In the genomic region with DNA sequence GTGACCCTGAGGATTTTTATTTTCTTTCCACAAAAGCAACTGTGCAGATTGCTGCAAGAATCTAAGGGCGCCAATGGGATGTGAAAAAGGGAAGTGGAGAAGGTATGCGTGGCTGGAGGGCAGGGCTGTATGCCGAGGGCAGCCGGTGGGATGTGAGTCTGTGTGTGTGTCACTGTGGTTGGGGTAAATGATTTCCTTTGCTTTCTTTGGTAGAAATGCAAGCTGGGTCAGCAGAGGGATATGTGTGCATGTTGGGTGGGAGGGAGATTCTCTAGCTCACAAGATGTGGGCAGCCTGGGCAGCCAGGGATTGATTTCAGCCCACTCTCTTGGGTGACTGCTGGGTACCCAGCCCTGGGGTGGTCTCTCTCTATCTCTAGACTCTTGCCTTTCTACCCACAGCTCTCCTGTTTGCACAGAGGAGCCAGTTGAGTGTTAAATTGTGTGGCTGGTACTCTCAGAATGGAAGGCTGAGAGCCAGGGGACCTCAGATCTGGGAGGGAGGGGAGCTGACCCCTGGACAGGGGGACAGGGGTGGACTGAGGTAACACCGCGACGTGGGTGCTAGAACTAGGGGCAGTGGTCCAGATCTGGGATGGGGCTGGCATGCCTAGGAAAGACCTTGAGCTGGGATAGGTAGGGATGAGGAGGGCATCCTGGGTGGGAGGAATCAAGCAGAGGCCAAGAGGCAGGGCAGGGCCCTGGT, we compare ENCODE assay signal across 9 cellular contexts. TPM values are rescaled to one million over a fixed set of nuclear protein-coding genes. Genes with fewer than 3 reads are reported as not detected.
DNase-seq lines count a peak whose midpoint lies in the region; ATAC-seq, FAIRE-seq and TF ChIP-seq lines count a peak whose summit lies in the region.
"Had no signal": no experiment of that assay in that cellular context is flagged by ENCODE, and none has a peak within 500 bp of the region (broad histone marks: within the 10 kb centered on the region; RNA-seq: fewer than 3 reads in every experiment).

No MANE protein-coding gene starts in this region.

- H3K9ac ChIP-seq in keratinocyte (ENCODE audit: control insufficient read depth, extremely low read depth, insufficient read depth, low read length) = no peak overlapping the region

- DNase-seq in EH (ENCODE audit: low read depth) = peak; percentile 79
- DNase-seq in RWPE1 (ENCODE audit: low spot score) = no peak
- DNase-seq in keratinocyte (ENCODE audit: low read depth, low spot score) = no peak
- DNase-seq in NCI-H1694 treated with DMSO at 0.1 percent for 48 hours (lab: John Stamatoyannopoulos, UW) = no peak
- DNase-seq in activated CD4-positive, CD25-positive, alpha-beta regulatory T cell treated with anti-CD3 and anti-CD28 coated beads, Interleukin-2, amount 50 U/mL, for 72 hours = no peak
- no peak for DNase-seq in effector CD8-positive, alpha-beta T cell (lab: John Stamatoyannopoulos, UW)
- DNase-seq in HEK293T (ENCODE audit: extremely low spot score) = no peak

- H3K27ac ChIP-seq in RWPE1 (peak overlapping the region; percentile 2; the same call in 1 of the 2 replicates), keratinocyte (ENCODE audit: control insufficient read depth, insufficient read depth, low read length) (no peak overlapping the region)

- no peak for FAIRE-seq in keratinocyte (lab: Jason Lieb, UNC)
- FAIRE-seq: G401.6 had no signal

- TF ChIP-seq CTCF in RWPE1 (conservative IDR thresholded peaks at IDR 0.05; ENCODE audit: low read depth) (no peak), keratinocyte (optimal IDR thresholded peaks at IDR 0.05 in 1 of 3, IDR thresholded peaks at IDR 0.05 in 1 of 3, conservative IDR thresholded peaks at IDR 0.05 in 1 of 3; ENCODE audit: extremely low read depth in 1 of 3, insufficient read depth in 2 of 3, low read length in 3 of 3) (no peak)

- peaks cover 4% of the 10 kb centered on the region for H3K79me2 ChIP-seq in keratinocyte (ENCODE audit: control insufficient read depth, insufficient read depth, low read length)

- no peak overlapping the region for H3K4me3 ChIP-seq in keratinocyte (ENCODE audit: control insufficient read depth in 2 of 3, extremely low read depth in 1 of 3, insufficient read depth in 2 of 3, low read depth in 1 of 3, low read length in 3 of 3)

- POLR2A ChIA-PET in RWPE1 (lab: Yijun Ruan, JAX; ENCODE audit: low non-redundant PET) = no interaction called here
- POLR2A ChIA-PET in HEK293T (lab: Yijun Ruan, JAX) = no interaction called here

- H3K4me1 ChIP-seq in keratinocyte (ENCODE audit: control insufficient read depth, extremely low read depth, insufficient read depth, low read length) = peaks cover 50% of the 10 kb centered on the region

- no peaks in the 10 kb centered on the region for H3K27me3 ChIP-seq in keratinocyte (ENCODE audit: control insufficient read depth, extremely low read depth, insufficient read depth, low read length)

- ATAC-seq in HG02981 (IDR thresholded peaks at IDR 0.05; ENCODE audit: unreplicated experiment) = peak; percentile 54

- no peaks in the 10 kb centered on the region for H4K20me1 ChIP-seq in keratinocyte (ENCODE audit: control insufficient read depth, extremely low read depth, insufficient read depth, low read length)

- no peaks in the 10 kb centered on the region for H3K36me3 ChIP-seq in keratinocyte (ENCODE audit: control insufficient read depth in 2 of 2, extremely low read depth in 1 of 2, insufficient read depth in 2 of 2, low read length in 2 of 2)

- no peak overlapping the region for H2AFZ ChIP-seq in keratinocyte (ENCODE audit: control insufficient read depth, low read length)

- dilution Hi-C loops in keratinocyte (cut with MboI; ENCODE audit: extremely low pct_ligation_motif_present, low sequenced_read_pairs) = no loop called here

- H3K9me1 ChIP-seq in keratinocyte (ENCODE audit: control insufficient read depth, extremely low read depth, insufficient read depth, low read length) = no peaks in the 10 kb centered on the region

- peak overlapping the region; percentile 11 for H3K4me2 ChIP-seq in keratinocyte (ENCODE audit: control insufficient read depth, extremely low read depth, insufficient read depth, low read depth, low read length)

- no peaks in the 10 kb centered on the region for H3K9me3 ChIP-seq in keratinocyte (ENCODE audit: control insufficient read depth, low read depth, low read length)

- CTCF ChIA-PET in RWPE1 (lab: Yijun Ruan, JAX) (interaction anchor here (0.8 to 1.8 kb wide), 3 partner anchors 16 to 44 kb away, joined by 3 to 6 read pairs (median 3); no protein-coding TSS in a partner anchor), HEK293T (lab: Yijun Ruan, JAX) (no interaction called here)

TF ChIP-seq in HEK293T, 16 proteins besides CTCF, POLR2A, EP300 and RAD21:
- TF ChIP-seq, protein P1, sequence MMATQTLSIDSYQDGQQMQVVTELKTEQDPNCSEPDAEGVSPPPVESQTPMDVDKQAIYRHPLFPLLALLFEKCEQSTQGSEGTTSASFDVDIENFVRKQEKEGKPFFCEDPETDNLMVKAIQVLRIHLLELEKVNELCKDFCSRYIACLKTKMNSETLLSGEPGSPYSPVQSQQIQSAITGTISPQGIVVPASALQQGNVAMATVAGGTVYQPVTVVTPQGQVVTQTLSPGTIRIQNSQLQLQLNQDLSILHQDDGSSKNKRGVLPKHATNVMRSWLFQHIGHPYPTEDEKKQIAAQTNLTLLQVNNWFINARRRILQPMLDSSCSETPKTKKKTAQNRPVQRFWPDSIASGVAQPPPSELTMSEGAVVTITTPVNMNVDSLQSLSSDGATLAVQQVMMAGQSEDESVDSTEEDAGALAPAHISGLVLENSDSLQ (IDR thresholded peaks at IDR 0.05) = no peak
- TF ChIP-seq SUZ12 (IDR thresholded peaks at IDR 0.05) = no peak
- TF ChIP-seq CTBP1 (IDR thresholded peaks at IDR 0.05; ENCODE audit: borderline replicate concordance) = no peak
- TF ChIP-seq ELF4 (IDR thresholded peaks at IDR 0.05) = no peak
- TF ChIP-seq L3MBTL2 (conservative IDR thresholded peaks at IDR 0.05) = no peak
- TF ChIP-seq FOXA1 (IDR thresholded peaks at IDR 0.05) = no peak
- TF ChIP-seq TARDBP (IDR thresholded peaks at IDR 0.05) = no peak
- TF ChIP-seq FOXM1 (IDR thresholded peaks at IDR 0.05; ENCODE audit: borderline replicate concordance) = no peak
- no peak for TF ChIP-seq ARNT (IDR thresholded peaks at IDR 0.05)
TF ChIP-seq in HEK293T: peak in this region for 0.

RNA-seq across cellular contexts. Expression of gene SMOX, which starts 3.5 kb away (rescaled TPM):
- 2.0 to 4.3 TPM (median 2.6 TPM) in 3 replicates for polyA plus RNA-seq in keratinocyte
- 4.9 TPM for polyA plus RNA-seq in keratinocyte (2011; ENCODE audit: low read depth)
- 2.5 and 5.3 TPM in 2 replicates for polyA plus RNA-seq in keratinocyte (2011; cell fraction: cytosol; rRNA removed)
- 5.6 and 7.2 TPM in 2 replicates for polyA plus RNA-seq in keratinocyte (2011; cell fraction: nucleus; rRNA removed)
- 8.6 and 13.6 TPM in 2 replicates for polyA plus RNA-seq in keratinocyte (2012; ENCODE audit: low replicate concordance)
- 0.89 to 9.2 TPM (median 2.3 TPM) in 3 replicates for polyA minus RNA-seq in keratinocyte
- polyA minus RNA-seq in keratinocyte (2011; cell fraction: cytosol; rRNA and poly(A)+ RNA removed) = 7.9 TPM
- polyA minus RNA-seq in keratinocyte (2011; cell fraction: nucleus; rRNA and poly(A)+ RNA removed) = 1.9 and 3.1 TPM in 2 replicates
